In genomic region chr1:113452921-113453770, GRCh38 we compare ENCODE assay signal across 8 cellular contexts.
A peak's percentile ranks its signal among the peaks of the same experiment; 100 is the strongest.
DNase-seq lines count a peak whose midpoint lies in the region; ATAC-seq and TF ChIP-seq lines count a peak whose summit lies in the region.

No MANE protein-coding gene starts in this region.

- intact Hi-C loops in colonic mucosa (cut with DNase I), result no loop called here

- no peak overlapping the region for H3K4ac ChIP-seq in mesenchymal stem cell (ENCODE audit: low read depth in 1 of 2, low read length in 2 of 2)

- H3K9me3 ChIP-seq in colonic mucosa (no peaks in the 10 kb centered on the region), mesenchymal stem cell (ENCODE audit: control insufficient read depth, low read length) (no peaks in the 10 kb centered on the region)

- no peak overlapping the region for H2BK12ac ChIP-seq in mesenchymal stem cell (ENCODE audit: low read length in 2 of 2)

- H3K4me1 ChIP-seq in colonic mucosa (peaks cover 5% of the 10 kb centered on the region), mesenchymal stem cell (ENCODE audit: control insufficient read depth, insufficient read depth, low read depth, low read length) (no peaks in the 10 kb centered on the region)

- H3K27me3 Mint-ChIP-seq in activated naive CD8-positive, alpha-beta T cell treated with anti-CD3 and anti-CD28 coated beads, Interleukin-2, amount 50 U/mL, for 24 hours, result peaks cover 20% of the 10 kb centered on the region

- no peak overlapping the region for H4K91ac ChIP-seq in mesenchymal stem cell (ENCODE audit: low read length)

- H2AFZ ChIP-seq in mesenchymal stem cell (ENCODE audit: low read depth, low read length), result no peak overlapping the region

- H3K9me3 Mint-ChIP-seq in activated naive CD8-positive, alpha-beta T cell treated with anti-CD3 and anti-CD28 coated beads, Interleukin-2, amount 50 U/mL, for 24 hours, result no peaks in the 10 kb centered on the region

- H3K27me3 ChIP-seq in colonic mucosa, result no peaks in the 10 kb centered on the region
- no peaks in the 10 kb centered on the region for H3K27me3 ChIP-seq in mesenchymal stem cell (ENCODE audit: control insufficient read depth in 1 of 2, insufficient read depth in 1 of 2, low read length in 2 of 2)

- H3K9ac ChIP-seq in colonic mucosa (ENCODE audit: low read depth in 2 of 2, low read length in 2 of 2) (no peak overlapping the region), mesenchymal stem cell (ENCODE audit: low read length) (no peak overlapping the region)

- H2BK5ac ChIP-seq in mesenchymal stem cell (ENCODE audit: low read depth, low read length, poor library complexity, severe bottlenecking), result no peak overlapping the region

- H3K36me3 ChIP-seq in colonic mucosa (no peaks in the 10 kb centered on the region), mesenchymal stem cell (ENCODE audit: control insufficient read depth in 1 of 2, insufficient read depth in 2 of 2, low read depth in 1 of 2, low read length in 2 of 2) (no peaks in the 10 kb centered on the region)

- H3K4me1 Mint-ChIP-seq in activated naive CD8-positive, alpha-beta T cell treated with anti-CD3 and anti-CD28 coated beads, Interleukin-2, amount 50 U/mL, for 24 hours, result no peaks in the 10 kb centered on the region

- no peak overlapping the region for H4K8ac ChIP-seq in mesenchymal stem cell (ENCODE audit: low read length)

- H3K79me1 ChIP-seq in mesenchymal stem cell (replicated peaks; ENCODE audit: low read length, poor library complexity, severe bottlenecking), result peaks cover 12% of the 10 kb centered on the region

- no peaks in the 10 kb centered on the region for H3K36me3 Mint-ChIP-seq in activated naive CD8-positive, alpha-beta T cell treated with anti-CD3 and anti-CD28 coated beads, Interleukin-2, amount 50 U/mL, for 24 hours (ENCODE audit: low read depth)

- DNase-seq in AG09309 (ENCODE audit: low read depth), result no peak
- DNase-seq in NCI-H82 treated with DMSO at 0.1 percent for 48 hours (lab: John Stamatoyannopoulos, UW; ENCODE audit: unreplicated experiment), result peak; percentile 25
- DNase-seq in colonic mucosa, result peak; percentile 26
- peak; percentile 46 for DNase-seq in mesenchymal stem cell
- DNase-seq in retina, result no peak
- DNase-seq in activated naive CD8-positive, alpha-beta T cell treated with anti-CD3 and anti-CD28 coated beads, Interleukin-2, amount 50 U/mL, for 24 hours, result no peak

- H3K4me3 ChIP-seq in AG09309 (ENCODE audit: control insufficient read depth, low read depth, low read length) (no peak overlapping the region), colonic mucosa (no peak overlapping the region), mesenchymal stem cell (ENCODE audit: insufficient read depth in 1 of 2, low read depth in 1 of 2, low read length in 2 of 2) (no peak overlapping the region)

- no peak overlapping the region for H2BK15ac ChIP-seq in mesenchymal stem cell (ENCODE audit: low read depth, poor library complexity, severe bottlenecking)

- 69% methylated on average over 1 of the region's 2 CpGs for WGBS in mesenchymal stem cell

- no peak overlapping the region for H3K4me2 ChIP-seq in mesenchymal stem cell (ENCODE audit: low read length, poor library complexity, severe bottlenecking)

- no peak overlapping the region for H3K14ac ChIP-seq in mesenchymal stem cell (ENCODE audit: low read length in 2 of 2)

- TF ChIP-seq CTCF in AG09309 (IDR thresholded peaks at IDR 0.05; ENCODE audit: control insufficient read depth, insufficient read depth, low read depth, low read length, missing control alignments), result peak; percentile 55
- peak; percentile 43 for TF ChIP-seq CTCF in GM12873 (IDR thresholded peaks at IDR 0.05; ENCODE audit: insufficient read depth, low read depth, low read length, missing control alignments)
- TF ChIP-seq CTCF in colonic mucosa (IDR thresholded peaks at IDR 0.05), result peak; percentile 37

- no peak overlapping the region for H3K27ac Mint-ChIP-seq in activated naive CD8-positive, alpha-beta T cell treated with anti-CD3 and anti-CD28 coated beads, Interleukin-2, amount 50 U/mL, for 24 hours

- ATAC-seq in GM18861 (IDR thresholded peaks at IDR 0.05; ENCODE audit: unreplicated experiment), result no peak
- no peak for ATAC-seq in activated naive CD8-positive, alpha-beta T cell treated with anti-CD3 and anti-CD28 coated beads, Interleukin-2, amount 50 U/mL, for 24 hours

- H3K27ac ChIP-seq in colonic mucosa, result no peak overlapping the region
- no peak overlapping the region for H3K27ac ChIP-seq in mesenchymal stem cell (ENCODE audit: low read length, poor library complexity, severe bottlenecking)

- H3K4me3 Mint-ChIP-seq in activated naive CD8-positive, alpha-beta T cell treated with anti-CD3 and anti-CD28 coated beads, Interleukin-2, amount 50 U/mL, for 24 hours, result no peak overlapping the region

- no peak overlapping the region for H3K18ac ChIP-seq in mesenchymal stem cell (ENCODE audit: low read depth in 1 of 2, low read length in 2 of 2)

- no peak overlapping the region for H3K23ac ChIP-seq in mesenchymal stem cell (ENCODE audit: low read length in 2 of 2)

- H2BK120ac ChIP-seq in mesenchymal stem cell (ENCODE audit: low read depth, low read length), result no peak overlapping the region

- H2AK5ac ChIP-seq in mesenchymal stem cell (ENCODE audit: low read length, severe bottlenecking), result no peak overlapping the region

Comparison
In these comparisons a context has a peak if more than half of its experiments do, and no peak if none do; other contexts are left out.
1. DNase-seq: peak in NCI-H82 treated with DMSO at 0.1 percent for 48 hours (single experiment), colonic mucosa (single experiment) and mesenchymal stem cell (single experiment); none in AG09309 (single experiment), retina (single experiment) and activated naive CD8-positive, alpha-beta T cell treated with anti-CD3 and anti-CD28 coated beads, Interleukin-2, amount 50 U/mL, for 24 hours (single experiment).
2. Peak in every context shown above with its lines, with median percentiles within 50 percentile points of each other: CTCF ChIP-seq.